In the genomic region with DNA sequence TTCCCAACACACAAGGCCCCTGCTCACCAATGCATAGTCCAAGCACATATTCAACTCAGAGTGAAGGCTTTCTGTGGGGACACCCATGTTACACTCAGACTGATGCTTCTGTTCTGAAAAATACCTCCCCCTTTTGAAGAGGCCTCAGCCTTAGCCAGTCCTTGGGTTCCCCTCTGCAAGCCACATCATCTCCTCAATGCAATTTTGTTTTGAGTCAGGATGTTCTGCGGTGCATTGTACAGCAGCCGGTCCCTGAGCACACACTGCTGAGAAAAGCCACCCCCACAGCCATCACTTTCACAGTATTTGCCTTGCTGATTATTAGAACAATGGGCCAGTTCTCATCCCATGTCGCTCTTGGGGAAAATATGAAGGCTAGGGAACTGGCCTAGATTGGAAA, we compare ENCODE assay signal across 14 cellular contexts.
DNase-seq lines count a peak whose midpoint lies in the region; ATAC-seq and TF ChIP-seq lines count a peak whose summit lies in the region.
"Had no signal": no experiment of that assay in that cellular context is flagged by ENCODE, and none has a peak within 500 bp of the region (broad histone marks: within the 10 kb centered on the region; RNA-seq: fewer than 3 reads in every experiment).

No MANE protein-coding gene starts in this region.

- H3K4me3 Mint-ChIP-seq in endothelial cell (ENCODE audit: unreplicated experiment): no peak overlapping the region
- H3K4me3 Mint-ChIP-seq: neural crest cell had no signal

- DNase-seq in endothelial cell (ENCODE audit: low spot score): no peak
- DNase-seq in pons (ENCODE audit: low spot score): no peak
- DNase-seq in medulla oblongata (ENCODE audit: extremely low spot score): no peak
- DNase-seq in NCI-H748 treated with DMSO at 0.1 percent for 48 hours (lab: John Stamatoyannopoulos, UW): no peak
- DNase-seq: activated effector memory CD4-positive, alpha-beta T cell treated with Interleukin-2 at 50 U/mL for 16 hours; C1 segment of cervical spinal cord; mammary epithelial cell; NCI-H2171; SIG-M5; stimulated activated CD4-positive, alpha-beta T cell treated with anti-CD3 and anti-CD28 coated beads, Interleukin-1b, Interleukin-23, amount 100 ng/mL, for 48 hours had no signal

- peaks cover 27% of the 10 kb centered on the region for H3K4me1 Mint-ChIP-seq in endothelial cell (ENCODE audit: unreplicated experiment)

- peaks cover 7% of the 10 kb centered on the region for H3K36me3 Mint-ChIP-seq in endothelial cell (ENCODE audit: low read depth, unreplicated experiment)

- TF ChIP-seq CTCF in endothelial cell (IDR thresholded peaks at IDR 0.05; ENCODE audit: unreplicated experiment): no peak

- H3K27ac Mint-ChIP-seq in endothelial cell (ENCODE audit: unreplicated experiment): peak overlapping the region; percentile 30

- ATAC-seq in GM18861 (IDR thresholded peaks at IDR 0.05; ENCODE audit: unreplicated experiment) (peak; percentile 88), GM21423 (IDR thresholded peaks at IDR 0.05; ENCODE audit: unreplicated experiment) (peak; percentile 55), HG03025 (IDR thresholded peaks at IDR 0.05; ENCODE audit: low FRiP score, unreplicated experiment) (peak; percentile 87)

- H3K9me3 Mint-ChIP-seq in endothelial cell (ENCODE audit: unreplicated experiment): no peaks in the 10 kb centered on the region
- H3K9me3 Mint-ChIP-seq: neural crest cell had no signal

- peaks cover 6% of the 10 kb centered on the region for H3K27me3 Mint-ChIP-seq in endothelial cell (ENCODE audit: unreplicated experiment)
